ENCODE assay signal across 19 cellular contexts in the genomic region with DNA sequence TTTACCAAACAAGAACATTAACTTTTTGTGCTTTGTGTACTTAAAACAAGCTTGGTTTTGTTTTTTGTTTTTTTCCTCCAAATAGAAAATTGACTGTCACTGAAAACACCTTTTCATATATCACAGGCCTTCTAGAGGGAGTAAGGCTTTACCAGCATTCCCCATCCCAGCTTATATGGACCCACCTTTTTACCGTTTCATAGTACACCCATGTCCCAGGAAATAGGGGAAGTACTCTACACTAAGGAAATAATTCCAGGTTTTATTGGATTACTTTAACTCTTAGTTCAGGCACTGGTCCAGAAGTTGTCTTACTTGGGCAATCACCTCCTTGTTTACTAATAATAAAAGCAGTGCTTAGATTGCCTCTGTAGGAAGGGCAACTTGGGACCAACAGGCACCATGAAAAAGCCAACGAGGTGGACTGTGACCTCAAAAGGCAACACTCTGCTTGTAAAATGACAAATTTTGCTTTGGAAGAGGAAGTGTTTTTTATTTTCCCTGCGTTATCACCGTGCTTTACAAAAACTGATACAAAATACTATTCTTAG. TPM values are rescaled to one million over a fixed set of nuclear protein-coding genes. Genes with fewer than 3 reads are reported as not detected.
DNase-seq lines count a peak whose midpoint lies in the region; FAIRE-seq and TF ChIP-seq lines count a peak whose summit lies in the region.
"Had no signal": no experiment of that assay in that cellular context is flagged by ENCODE, and none has a peak within 500 bp of the region (broad histone marks: within the 10 kb centered on the region; RNA-seq: fewer than 3 reads in every experiment).

No MANE protein-coding gene starts in this region.

- H3K4me3 Mint-ChIP-seq in neural crest cell, result no peak overlapping the region
- H3K4me3 Mint-ChIP-seq in activated CD4-positive, alpha-beta T cell treated with anti-CD3 and anti-CD28 coated beads, Interleukin-2, amount 10 ng/mL, durations not matched to agents 24 days and 14 days, result no peak overlapping the region
- H3K4me3 Mint-ChIP-seq: CD14-positive monocyte had no signal

- TF ChIP-seq CTCF in neural crest cell (conservative IDR thresholded peaks at IDR 0.05), result no peak

- H3K27me3 Mint-ChIP-seq in neural crest cell (ENCODE audit: low read depth), result no peaks in the 10 kb centered on the region
- H3K27me3 Mint-ChIP-seq in activated CD4-positive, alpha-beta T cell treated with anti-CD3 and anti-CD28 coated beads, Interleukin-2, amount 10 ng/mL, durations not matched to agents 24 days and 14 days, result no peaks in the 10 kb centered on the region

- FAIRE-seq in GM12891 (lab: Jason Lieb, UNC), result peak; percentile 38
- peak; percentile 94 for FAIRE-seq in colon (lab: Jason Lieb, UNC)

- H3K36me3 Mint-ChIP-seq in neural crest cell (ENCODE audit: low read depth), result peaks cover 11% of the 10 kb centered on the region
- H3K36me3 Mint-ChIP-seq in activated CD4-positive, alpha-beta T cell treated with anti-CD3 and anti-CD28 coated beads, Interleukin-2, amount 10 ng/mL, durations not matched to agents 24 days and 14 days (ENCODE audit: low read depth), result peaks cover 15% of the 10 kb centered on the region

- peak overlapping the region; percentile 46 for H3K27ac Mint-ChIP-seq in neural crest cell (ENCODE audit: unreplicated experiment)
- no peak overlapping the region for H3K27ac Mint-ChIP-seq in activated CD4-positive, alpha-beta T cell treated with anti-CD3 and anti-CD28 coated beads, Interleukin-2, amount 10 ng/mL, durations not matched to agents 24 days and 14 days

- H3K9me3 Mint-ChIP-seq in neural crest cell, result peaks cover 5% of the 10 kb centered on the region
- no peaks in the 10 kb centered on the region for H3K9me3 Mint-ChIP-seq in activated CD4-positive, alpha-beta T cell treated with anti-CD3 and anti-CD28 coated beads, Interleukin-2, amount 10 ng/mL, durations not matched to agents 24 days and 14 days

- peaks cover 13% of the 10 kb centered on the region for H3K4me1 Mint-ChIP-seq in neural crest cell
- peaks cover 7% of the 10 kb centered on the region for H3K4me1 Mint-ChIP-seq in activated CD4-positive, alpha-beta T cell treated with anti-CD3 and anti-CD28 coated beads, Interleukin-2, amount 10 ng/mL, durations not matched to agents 24 days and 14 days

- DNase-seq in GM12891 (ENCODE audit: insufficient read length, low spot score) (no peak), LoVo (ENCODE audit: low spot score) (peak; percentile 82), neural crest cell (ENCODE audit: low read depth, low spot score) (no peak), DMS53 treated with DMSO at 0.1 percent for 48 hours (lab: John Stamatoyannopoulos, UW; ENCODE audit: unreplicated experiment) (no peak), COLO829 (ENCODE audit: low spot score) (no peak)
- DNase-seq in activated CD4-positive, alpha-beta T cell treated with anti-CD3 and anti-CD28 coated beads for 1 hour, result no peak
- no peak for DNase-seq in activated CD4-positive, alpha-beta T cell treated with anti-CD3 and anti-CD28 coated beads, Interleukin-2, amount 10 ng/mL, durations not matched to agents 24 days and 14 days
- DNase-seq: AML-193; DMS53; HCEC 1CT; NCI-H1092 treated with DMSO at 0.1 percent for 48 hours; NCI-H1694; NCI-H226; NCI-H526; NK-92 treated with Interleukin-12 subunit alpha and Interleukin-12 subunit beta, amount 100 ng/mL, for 24 hours; OCI-M1; SW 1271 had no signal

- TF ChIP-seq POLR2A in GM12891 (IDR thresholded peaks at IDR 0.05; ENCODE audit: low read depth, low read length), result no peak

- intact Hi-C loops in activated CD4-positive, alpha-beta T cell treated with anti-CD3 and anti-CD28 coated beads, Interleukin-2, amount 10 ng/mL, durations not matched to agents 24 days and 14 days (cut with micrococcal nuclease), result no loop called here

TF ChIP-seq in GM12891, 5 proteins besides CTCF, POLR2A, EP300 and RAD21:
- no peak for TF ChIP-seq TAF1 (IDR thresholded peaks at IDR 0.05; ENCODE audit: low read depth, low read length)
- peak; percentile 41 for TF ChIP-seq SPI1 (IDR thresholded peaks at IDR 0.05; ENCODE audit: low read depth, low read length)
TF ChIP-seq in GM12891: peak in this region for 1.

RNA-seq across cellular contexts. Expression of a gene that starts 26.2 kb away (rescaled TPM):
- polyA plus RNA-seq in GM12891 (2012; ENCODE audit: low read depth, missing spikeins), result 28.8 TPM
- 67.2 and 72.5 TPM in 2 replicates for total RNA-seq in neural crest cell
- 42.3 and 46.4 TPM in 2 replicates for total RNA-seq in activated CD4-positive, alpha-beta T cell treated with anti-CD3 and anti-CD28 coated beads, Interleukin-2, amount 10 ng/mL, durations not matched to agents 24 days and 14 days

RNA-seq across cellular contexts. Expression of a gene that starts 27.0 kb away (rescaled TPM):
- 5.9 TPM for polyA plus RNA-seq in GM12891 (2012; ENCODE audit: low read depth, missing spikeins)
- total RNA-seq in neural crest cell, result 26.0 and 26.9 TPM in 2 replicates
- 25.9 and 28.2 TPM in 2 replicates for total RNA-seq in activated CD4-positive, alpha-beta T cell treated with anti-CD3 and anti-CD28 coated beads, Interleukin-2, amount 10 ng/mL, durations not matched to agents 24 days and 14 days
